1 cellular context compared by ENCODE assay signal in genomic region chr7:102449136-102449535, GRCh38.
TF ChIP-seq lines count a peak whose summit lies in the region.

No MANE protein-coding gene starts in this region.

TF ChIP-seq in K562, 482 proteins besides CTCF, POLR2A, EP300 and RAD21:
- TF ChIP-seq RFX1 (IDR thresholded peaks at IDR 0.05) (no peak), ZNF707 (CRISPR knock-in tag; conservative IDR thresholded peaks at IDR 0.05) (no peak), ZFX (CRISPR knock-in tag; IDR thresholded peaks at IDR 0.05) (no peak), TCFL5 (CRISPR knock-in tag; conservative IDR thresholded peaks at IDR 0.05) (no peak), TSC22D4 (tag; IDR thresholded peaks at IDR 0.05) (no peak), ZNF655 (CRISPR knock-in tag; IDR thresholded peaks at IDR 0.05) (no peak), PATZ1 (CRISPR knock-in tag; IDR thresholded peaks at IDR 0.05; ENCODE audit: borderline replicate concordance) (no peak), NR2C1 (IDR thresholded peaks at IDR 0.05) (peak; percentile 34; the same call in 1 of the 2 replicates), NR2C1 (tag; IDR thresholded peaks at IDR 0.05) (0 out of 2 replicates have a peak, but pooled peaks have one; percentile 19), ZNF121 (CRISPR knock-in tag; conservative IDR thresholded peaks at IDR 0.05) (peak; percentile 74), TAF1 (IDR thresholded peaks at IDR 0.05; ENCODE audit: control insufficient read depth, extremely low read depth, insufficient read depth, low read length, severe bottlenecking) (no peak), TCF7L2 (IDR thresholded peaks at IDR 0.05; ENCODE audit: low read depth, low read length) (no peak), KDM2B (CRISPR knock-in tag; IDR thresholded peaks at IDR 0.05) (no peak), CC2D1A (IDR thresholded peaks at IDR 0.05) (no peak), CEBPB (tag; IDR thresholded peaks at IDR 0.05) (no peak), MBD1 (CRISPR knock-in tag; IDR thresholded peaks at IDR 0.05) (no peak)
